22 cellular contexts compared by ENCODE assay signal in genomic region chrX:78125148-78125547, GRCh38.
"Had no signal": no experiment of that assay in that cellular context is flagged by ENCODE, and none has a peak within 500 bp of the region (broad histone marks: within the 10 kb centered on the region; RNA-seq: fewer than 3 reads in every experiment).

No MANE protein-coding gene starts in this region.

- H3K27me3 ChIP-seq: gastroesophageal sphincter, ovary, right atrium auricular region, SJSA1, thyroid gland, upper lobe of right lung had no signal

- H3K36me3 Mint-ChIP-seq: natural killer cell had no signal

- ATAC-seq: activated CD4-positive, CD25-positive, alpha-beta regulatory T cell treated with anti-CD3 and anti-CD28 coated beads, Interleukin-2, amount 50 U/mL, for 24 hours; activated CD8-positive, alpha-beta memory T cell treated with anti-CD3 and anti-CD28 coated beads, Interleukin-2, amount 10 ng/mL, durations not matched to agents 7 days and 5 days; gastroesophageal sphincter; natural killer cell; upper lobe of right lung had no signal

- H3K4me1 ChIP-seq: gastroesophageal sphincter, left ventricle myocardium inferior, prostate gland, right atrium auricular region, SJSA1, spleen, thyroid gland, upper lobe of right lung had no signal

- H3K27me3 Mint-ChIP-seq: activated CD8-positive, alpha-beta memory T cell treated with anti-CD3 and anti-CD28 coated beads, Interleukin-2, amount 10 ng/mL, durations not matched to agents 7 days and 5 days; stimulated activated naive CD8-positive, alpha-beta T cell treated with anti-CD3 and anti-CD28 coated beads, Interleukin-15, Interleukin-2, amounts not matched to agents 100 ng/mL and 50 ng/mL, for 24 hours had no signal

- H3K9me3 ChIP-seq: gastroesophageal sphincter, left ventricle myocardium inferior, ovary, prostate gland, right atrium auricular region, SJSA1, spleen, thyroid gland, upper lobe of right lung had no signal

- H3K4me3 ChIP-seq: coronary artery, gastroesophageal sphincter, left ventricle myocardium inferior, ovary, prostate gland, right atrium auricular region, SJSA1, spleen, thyroid gland, upper lobe of right lung had no signal

- H3K36me3 ChIP-seq: ovary, prostate gland had no signal

- H3K27ac Mint-ChIP-seq: activated CD8-positive, alpha-beta memory T cell treated with anti-CD3 and anti-CD28 coated beads, Interleukin-2, amount 10 ng/mL, durations not matched to agents 7 days and 5 days; T-helper 1 cell treated with Interleukin-12 subunit alpha and Interleukin-12 subunit beta and Interleukin-4 antibody, amounts not matched to agents 30 μg/mL and 1 μg/mL, for 36 hours had no signal

- H3K4me3 Mint-ChIP-seq: activated CD8-positive, alpha-beta memory T cell treated with anti-CD3 and anti-CD28 coated beads, Interleukin-2, amount 10 ng/mL, durations not matched to agents 7 days and 5 days; natural killer cell; stimulated activated naive CD8-positive, alpha-beta T cell treated with anti-CD3 and anti-CD28 coated beads, Interleukin-15, Interleukin-2, amounts not matched to agents 100 ng/mL and 50 ng/mL, for 24 hours; T-helper 1 cell treated with Interleukin-12 subunit alpha and Interleukin-12 subunit beta and Interleukin-4 antibody, amounts not matched to agents 30 μg/mL and 1 μg/mL, for 36 hours had no signal

- H3K27ac ChIP-seq: coronary artery, epithelial cell of prostate, left ventricle myocardium inferior, ovary, prostate gland, right atrium auricular region, SJSA1, spleen, thyroid gland, upper lobe of right lung had no signal

- DNase-seq: activated CD8-positive, alpha-beta memory T cell treated with anti-CD3 and anti-CD28 coated beads, Interleukin-2, amount 10 ng/mL, durations not matched to agents 7 days and 5 days; activated effector memory CD4-positive, alpha-beta T cell treated with anti-CD3 and anti-CD28 coated beads, Interleukin-2, amount 50 U/mL, for 16 hours; activated T-cell treated with anti-CD3 and anti-CD28 coated beads for 4 hours; cerebellar nuclear complex; hypothalamus; left ventricle myocardium inferior; natural killer cell; ovary; spleen; stimulated activated CD4-positive, alpha-beta T cell treated with anti-CD3 and anti-CD28 coated beads, Interleukin-4, amount 100 ng/mL, for 1 hour; substantia nigra; thyroid gland; upper lobe of right lung had no signal

- H3K9me3 Mint-ChIP-seq: natural killer cell; stimulated activated naive CD8-positive, alpha-beta T cell treated with anti-CD3 and anti-CD28 coated beads, Interleukin-15, Interleukin-2, amounts not matched to agents 100 ng/mL and 50 ng/mL, for 24 hours; T-helper 1 cell treated with Interleukin-12 subunit alpha and Interleukin-12 subunit beta and Interleukin-4 antibody, amounts not matched to agents 30 μg/mL and 1 μg/mL, for 36 hours had no signal
